ENCODE assay signal across 1 cellular context in the genomic region with DNA sequence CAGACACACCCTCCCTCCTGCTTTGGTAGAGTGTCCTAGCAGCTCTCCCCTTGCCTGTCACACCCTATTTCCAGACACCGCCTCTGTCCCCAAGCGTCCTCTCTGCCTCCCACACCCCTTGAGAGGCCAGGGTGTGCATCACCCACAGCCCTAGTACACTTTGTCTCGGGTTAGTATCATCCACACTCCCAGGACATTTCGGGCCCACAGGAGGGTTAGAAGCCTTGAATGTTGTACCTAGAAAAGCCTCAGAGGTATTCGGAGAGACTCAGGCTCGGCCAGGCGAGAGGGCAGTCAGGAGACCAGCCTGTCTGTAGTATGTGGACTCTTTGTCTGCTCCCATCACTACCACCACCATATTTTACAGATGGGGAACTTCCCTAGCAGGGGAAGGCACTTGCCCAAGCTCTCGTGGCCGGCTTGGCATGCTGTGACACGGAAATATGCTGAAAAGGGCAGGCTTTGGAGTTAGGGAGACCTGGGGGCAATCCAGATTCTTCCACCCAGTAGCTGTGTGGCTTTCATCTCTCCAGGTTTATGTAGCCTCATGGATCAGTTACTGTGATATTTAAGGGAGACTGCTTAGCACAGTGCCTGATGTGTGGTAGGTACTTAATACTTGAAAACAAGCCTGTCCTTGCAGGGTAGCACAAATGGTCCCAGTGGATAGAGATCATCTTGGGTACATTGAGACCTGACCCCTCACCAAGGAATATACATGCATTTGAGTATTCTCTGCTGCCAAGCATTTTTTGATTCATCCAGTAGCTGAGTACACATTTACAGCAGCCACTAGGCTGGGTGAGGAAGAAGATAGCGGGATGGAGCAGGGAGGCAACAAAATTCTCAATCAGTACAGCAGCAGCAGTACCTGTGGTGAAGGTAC.
TF ChIP-seq lines count a peak whose summit lies in the region.

No MANE protein-coding gene starts in this region.

TF ChIP-seq in K562, 482 proteins besides CTCF, POLR2A, EP300 and RAD21 (continued from another document):
- TF ChIP-seq, protein P1, sequence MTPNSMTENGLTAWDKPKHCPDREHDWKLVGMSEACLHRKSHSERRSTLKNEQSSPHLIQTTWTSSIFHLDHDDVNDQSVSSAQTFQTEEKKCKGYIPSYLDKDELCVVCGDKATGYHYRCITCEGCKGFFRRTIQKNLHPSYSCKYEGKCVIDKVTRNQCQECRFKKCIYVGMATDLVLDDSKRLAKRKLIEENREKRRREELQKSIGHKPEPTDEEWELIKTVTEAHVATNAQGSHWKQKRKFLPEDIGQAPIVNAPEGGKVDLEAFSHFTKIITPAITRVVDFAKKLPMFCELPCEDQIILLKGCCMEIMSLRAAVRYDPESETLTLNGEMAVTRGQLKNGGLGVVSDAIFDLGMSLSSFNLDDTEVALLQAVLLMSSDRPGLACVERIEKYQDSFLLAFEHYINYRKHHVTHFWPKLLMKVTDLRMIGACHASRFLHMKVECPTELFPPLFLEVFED (CRISPR knock-in tag; conservative IDR thresholded peaks at IDR 0.05) = no peak
- TF ChIP-seq EGR1 (conservative IDR thresholded peaks at IDR 0.05) = peak; percentile 31; the same call in 1 of the 2 replicates
- TF ChIP-seq CBFA2T3 (IDR thresholded peaks at IDR 0.05) = no peak
- TF ChIP-seq ATF6 (CRISPR knock-in tag; IDR thresholded peaks at IDR 0.05) = 0 out of 2 replicates have a peak, but pooled peaks have one; percentile 48
- no peak for TF ChIP-seq HINFP (tag; conservative IDR thresholded peaks at IDR 0.05; ENCODE audit: low read depth)
- TF ChIP-seq, protein P2, sequence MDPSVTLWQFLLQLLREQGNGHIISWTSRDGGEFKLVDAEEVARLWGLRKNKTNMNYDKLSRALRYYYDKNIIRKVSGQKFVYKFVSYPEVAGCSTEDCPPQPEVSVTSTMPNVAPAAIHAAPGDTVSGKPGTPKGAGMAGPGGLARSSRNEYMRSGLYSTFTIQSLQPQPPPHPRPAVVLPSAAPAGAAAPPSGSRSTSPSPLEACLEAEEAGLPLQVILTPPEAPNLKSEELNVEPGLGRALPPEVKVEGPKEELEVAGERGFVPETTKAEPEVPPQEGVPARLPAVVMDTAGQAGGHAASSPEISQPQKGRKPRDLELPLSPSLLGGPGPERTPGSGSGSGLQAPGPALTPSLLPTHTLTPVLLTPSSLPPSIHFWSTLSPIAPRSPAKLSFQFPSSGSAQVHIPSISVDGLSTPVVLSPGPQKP (CRISPR knock-in tag; IDR thresholded peaks at IDR 0.05) = no peak
- TF ChIP-seq GATA2 (CRISPR knock-in tag; IDR thresholded peaks at IDR 0.05) = 0 out of 2 replicates have a peak, but pooled peaks have one; percentile 16
- TF ChIP-seq RNF2 (IDR thresholded peaks at IDR 0.05) = no peak
- TF ChIP-seq ZHX1 (conservative IDR thresholded peaks at IDR 0.05; ENCODE audit: low read length) = no peak
- TF ChIP-seq, protein P3, sequence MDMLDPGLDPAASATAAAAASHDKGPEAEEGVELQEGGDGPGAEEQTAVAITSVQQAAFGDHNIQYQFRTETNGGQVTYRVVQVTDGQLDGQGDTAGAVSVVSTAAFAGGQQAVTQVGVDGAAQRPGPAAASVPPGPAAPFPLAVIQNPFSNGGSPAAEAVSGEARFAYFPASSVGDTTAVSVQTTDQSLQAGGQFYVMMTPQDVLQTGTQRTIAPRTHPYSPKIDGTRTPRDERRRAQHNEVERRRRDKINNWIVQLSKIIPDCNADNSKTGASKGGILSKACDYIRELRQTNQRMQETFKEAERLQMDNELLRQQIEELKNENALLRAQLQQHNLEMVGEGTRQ (CRISPR knock-in tag; IDR thresholded peaks at IDR 0.05) = no peak
- no peak for TF ChIP-seq PRPF4 (IDR thresholded peaks at IDR 0.05; ENCODE audit: insufficient read depth, low read depth, low read length, poor library complexity, severe bottlenecking)
- TF ChIP-seq DACH1 (IDR thresholded peaks at IDR 0.05; ENCODE audit: partially characterized antibody) = no peak
- TF ChIP-seq TARDBP (IDR thresholded peaks at IDR 0.05) = no peak
- TF ChIP-seq, protein P4, sequence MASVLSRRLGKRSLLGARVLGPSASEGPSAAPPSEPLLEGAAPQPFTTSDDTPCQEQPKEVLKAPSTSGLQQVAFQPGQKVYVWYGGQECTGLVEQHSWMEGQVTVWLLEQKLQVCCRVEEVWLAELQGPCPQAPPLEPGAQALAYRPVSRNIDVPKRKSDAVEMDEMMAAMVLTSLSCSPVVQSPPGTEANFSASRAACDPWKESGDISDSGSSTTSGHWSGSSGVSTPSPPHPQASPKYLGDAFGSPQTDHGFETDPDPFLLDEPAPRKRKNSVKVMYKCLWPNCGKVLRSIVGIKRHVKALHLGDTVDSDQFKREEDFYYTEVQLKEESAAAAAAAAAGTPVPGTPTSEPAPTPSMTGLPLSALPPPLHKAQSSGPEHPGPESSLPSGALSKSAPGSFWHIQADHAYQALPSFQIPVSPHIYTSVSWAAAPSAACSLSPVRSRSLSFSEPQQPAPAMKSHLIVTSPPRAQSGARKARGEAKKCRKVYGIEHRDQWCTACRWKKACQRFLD (CRISPR knock-in tag; IDR thresholded peaks at IDR 0.05) = no peak
- TF ChIP-seq SIN3A (IDR thresholded peaks at IDR 0.05; ENCODE audit: borderline replicate concordance in 2 of 2, control insufficient read depth in 1 of 2, low read depth in 2 of 2, low read length in 2 of 2) = 0 out of 4 replicates have a peak, but pooled peaks of 1 of the 2 experiments have one; percentile 52
- TF ChIP-seq PHF20 (IDR thresholded peaks at IDR 0.05; ENCODE audit: partially characterized antibody) = no peak
- TF ChIP-seq CBX5 (IDR thresholded peaks at IDR 0.05; ENCODE audit: borderline replicate concordance, low read depth) = peak; percentile 54; the same call in 1 of the 2 replicates
- no peak for TF ChIP-seq TCF3 (CRISPR knock-in tag; IDR thresholded peaks at IDR 0.05)
- TF ChIP-seq ZNF274 (IDR thresholded peaks at IDR 0.05; ENCODE audit: borderline replicate concordance, low read depth, low read length) = no peak
- 0 out of 2 replicates have a peak, but pooled peaks have one; percentile 6 for TF ChIP-seq BHLHE40 (IDR thresholded peaks at IDR 0.05; ENCODE audit: low read length)
- no peak for TF ChIP-seq GATAD2A (IDR thresholded peaks at IDR 0.05)
- TF ChIP-seq ZNF23 (CRISPR knock-in tag; IDR thresholded peaks at IDR 0.05) = no peak
- no peak for TF ChIP-seq ZKSCAN1 (IDR thresholded peaks at IDR 0.05; ENCODE audit: low read depth, low read length)
- no peak for TF ChIP-seq DIDO1 (tag; IDR thresholded peaks at IDR 0.05; ENCODE audit: low read depth)
